Comparison of ENCODE assay signal across 1 cellular context in genomic region chr9:137627406-137627805, GRCh38.
A peak's percentile ranks its signal among the peaks of the same experiment; 100 is the strongest.
TF ChIP-seq lines count a peak whose summit lies in the region.

No MANE protein-coding gene starts in this region.

TF ChIP-seq in K562, 482 proteins besides CTCF, POLR2A, EP300 and RAD21:
- 0 out of 2 replicates have a peak, but pooled peaks have one; percentile 8 for TF ChIP-seq BCOR (IDR thresholded peaks at IDR 0.05)
